ENCODE assay signal across 6 cellular contexts in genomic region chr2:15929861-15930260, GRCh38. TPM values are rescaled to one million over a fixed set of nuclear protein-coding genes. Genes with fewer than 3 reads are reported as not detected.
"Had no signal": no experiment of that assay in that cellular context is flagged by ENCODE, and none has a peak within 500 bp of the region (broad histone marks: within the 10 kb centered on the region; RNA-seq: fewer than 3 reads in every experiment).

No MANE protein-coding gene starts in this region.

- DNase-seq: IMR-90, KBM-7, KG1 had no signal

RNA-seq across cellular contexts. Expression of gene MYCN, which starts 10.5 kb away (rescaled TPM):
- polyA plus RNA-seq: HepG2, IgD-negative memory B cell, IMR-90, K562 had no signal
